Comparison of ENCODE assay signal across 8 cellular contexts in the genomic region with DNA sequence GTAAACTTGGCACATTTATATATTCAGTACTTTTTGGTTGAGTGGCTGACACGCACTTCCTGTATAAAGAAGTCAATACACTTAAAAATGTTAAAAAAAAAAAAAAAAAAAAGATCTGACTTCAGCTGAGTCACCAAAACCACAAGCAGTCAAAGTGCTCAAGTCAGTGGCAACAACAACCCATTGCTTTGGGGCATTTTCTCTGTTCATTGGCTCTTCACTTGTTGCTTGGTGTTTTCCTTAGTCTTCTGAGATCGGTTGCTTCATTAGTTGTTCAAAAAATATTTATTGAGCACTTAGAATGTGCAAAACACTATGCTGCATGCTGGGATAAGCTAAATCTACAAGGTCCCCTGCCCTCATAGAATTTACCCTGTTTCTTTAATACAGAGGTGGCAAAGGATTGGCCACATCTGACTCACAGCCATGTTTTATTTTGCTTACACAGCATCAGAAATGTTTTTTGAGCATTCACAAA.
DNase-seq lines count a peak whose midpoint lies in the region; ATAC-seq, FAIRE-seq and TF ChIP-seq lines count a peak whose summit lies in the region.

No MANE protein-coding gene starts in this region.

- H2BK12ac ChIP-seq in neuronal stem cell (ENCODE audit: low read length), result no peak overlapping the region

- CTCF ChIA-PET in CD8-positive, alpha-beta T cell (lab: Charles Lee), result interaction anchor here (0.6 to 7.3 kb wide), 6 partner anchors 12 to 286 kb away, joined by 3 to 75 read pairs (median 4); no protein-coding TSS in a partner anchor
- CTCF ChIA-PET in naive thymus-derived CD4-positive, alpha-beta T cell (lab: Charles Lee), result interaction anchor here (0.6 to 8.1 kb wide), 6 partner anchors 13 to 130 kb away, joined by 3 to 58 read pairs (median 3); partner anchors contain the start of genes NOD1 and ZNRF2

- ATAC-seq in CD8-positive, alpha-beta T cell, result peak; percentile 89
- ATAC-seq in GM19438 (IDR thresholded peaks at IDR 0.05; ENCODE audit: low read depth, unreplicated experiment), result peak; percentile 83
- ATAC-seq in HG03460 (IDR thresholded peaks at IDR 0.05; ENCODE audit: unreplicated experiment), result peak; percentile 80
- peak; percentile 92 for ATAC-seq in naive thymus-derived CD4-positive, alpha-beta T cell

- peaks cover 59% of the 10 kb centered on the region for H3K4me1 Mint-ChIP-seq in CD8-positive, alpha-beta T cell (ENCODE audit: low read depth)
- H3K4me1 Mint-ChIP-seq in naive thymus-derived CD4-positive, alpha-beta T cell, result peaks cover 32 to 69% (median 46%) of the 10 kb centered on the region in 7 donors

- no peaks in the 10 kb centered on the region for H3K36me3 ChIP-seq in CD8-positive, alpha-beta T cell (ENCODE audit: insufficient read depth, low read length)
- no peaks in the 10 kb centered on the region for H3K36me3 ChIP-seq in bronchial epithelial cell (ENCODE audit: control insufficient read depth, insufficient read depth, low read length)
- no peaks in the 10 kb centered on the region for H3K36me3 ChIP-seq in naive thymus-derived CD4-positive, alpha-beta T cell (ENCODE audit: control insufficient read depth in 2 of 3, insufficient read depth in 3 of 3, low read length in 3 of 3)
- H3K36me3 ChIP-seq in neuronal stem cell (replicated peaks in 1 of 2; ENCODE audit: control insufficient read depth in 2 of 2, insufficient read depth in 2 of 2, low read length in 2 of 2), result no peaks in the 10 kb centered on the region

- H3K4me1 ChIP-seq in CD8-positive, alpha-beta T cell (ENCODE audit: insufficient read depth, low read length), result peaks cover 21% of the 10 kb centered on the region
- H3K4me1 ChIP-seq in naive thymus-derived CD4-positive, alpha-beta T cell (ENCODE audit: control insufficient read depth in 2 of 2, insufficient read depth in 2 of 2, low read length in 2 of 2), result peaks cover 18 to 25% of the 10 kb centered on the region in 2 donors
- H3K4me1 ChIP-seq in neuronal stem cell (ENCODE audit: control insufficient read depth in 2 of 2, insufficient read depth in 1 of 2, low read depth in 1 of 2, low read length in 2 of 2), result no peaks in the 10 kb centered on the region

- H2BK15ac ChIP-seq in neuronal stem cell (ENCODE audit: low read length), result no peak overlapping the region

- WGBS in neuronal stem cell (ENCODE audit: extremely low coverage in 2 of 2, insufficient read length in 2 of 2, insufficient replicate concordance in 1 of 2), 2 donors, result no CpG with 5 or more reads among the region's 2 CpGs

- H3K9me3 Mint-ChIP-seq in CD8-positive, alpha-beta T cell, result no peaks in the 10 kb centered on the region
- H3K9me3 Mint-ChIP-seq in naive thymus-derived CD4-positive, alpha-beta T cell, result no peaks in the 10 kb centered on the region

- H3K79me1 ChIP-seq in neuronal stem cell (ENCODE audit: low read depth, low read length), result no peaks in the 10 kb centered on the region

- H4K91ac ChIP-seq in neuronal stem cell (ENCODE audit: low read depth, low read length, poor library complexity), result no peak overlapping the region

- H3K27me3 Mint-ChIP-seq in CD8-positive, alpha-beta T cell (ENCODE audit: low read depth), result no peaks in the 10 kb centered on the region
- H3K27me3 Mint-ChIP-seq in naive thymus-derived CD4-positive, alpha-beta T cell, result no peaks in the 10 kb centered on the region

- no peak overlapping the region for H2AFZ ChIP-seq in neuronal stem cell (ENCODE audit: low read length)

- no peaks in the 10 kb centered on the region for H3K36me3 Mint-ChIP-seq in CD8-positive, alpha-beta T cell
- H3K36me3 Mint-ChIP-seq in naive thymus-derived CD4-positive, alpha-beta T cell, result peaks cover 0 to 4% (median 0%) of the 10 kb centered on the region in 5 donors

- FAIRE-seq in bronchial epithelial cell (lab: Jason Lieb, UNC), result no peak

- POLR2A ChIA-PET in CD8-positive, alpha-beta T cell (lab: Charles Lee), result interaction anchor here (0.6 to 2.2 kb wide), 9 partner anchors 13 to 465 kb away, joined by 3 to 14 read pairs (median 4); no protein-coding TSS in a partner anchor
- POLR2A ChIA-PET in naive thymus-derived CD4-positive, alpha-beta T cell (lab: Charles Lee), result interaction anchor here (0.7 to 6.8 kb wide), 8 partner anchors 25 to 213 kb away, joined by 3 to 50 read pairs (median 6); partner anchors contain the start of genes MTURN, NOD1 and ZNRF2

- H3K4me3 Mint-ChIP-seq in CD8-positive, alpha-beta T cell, result peak overlapping the region; percentile 36
- H3K4me3 Mint-ChIP-seq in naive thymus-derived CD4-positive, alpha-beta T cell, result peak overlapping the region; percentile 19 to 92 (median 58)

- H3K27ac ChIP-seq in CD8-positive, alpha-beta T cell (ENCODE audit: low read depth, low read length), result peak overlapping the region; percentile 39
- no peak overlapping the region for H3K27ac ChIP-seq in naive thymus-derived CD4-positive, alpha-beta T cell (ENCODE audit: low read depth, low read length)
- H3K27ac ChIP-seq in neuronal stem cell (replicated peaks; ENCODE audit: low read length), result no peak overlapping the region

- no peak overlapping the region for H2BK5ac ChIP-seq in neuronal stem cell (ENCODE audit: low read length)

- no peak overlapping the region for H3K4ac ChIP-seq in neuronal stem cell (ENCODE audit: low read length)

- peak overlapping the region; percentile 85 for H3K27ac Mint-ChIP-seq in CD8-positive, alpha-beta T cell
- H3K27ac Mint-ChIP-seq in naive thymus-derived CD4-positive, alpha-beta T cell, result peak overlapping the region; percentile 81 to 98 (median 90)

- DNase-seq in CD8-positive, alpha-beta T cell, result peak in 6 of 7 experiments; percentile 23 to 69 (median 51)
- peak; percentile 70 to 91 for DNase-seq in SW 1271 (lab: John Stamatoyannopoulos, UW)
- peak; percentile 93 for DNase-seq in bronchial epithelial cell (ENCODE audit: low read depth)
- DNase-seq in naive thymus-derived CD4-positive, alpha-beta T cell, result peak in 8 of 9 donors; percentile 42 to 81 (median 72)
- no peak for DNase-seq in NCI-H526 (lab: John Stamatoyannopoulos, UW)
- no peak for DNase-seq in neuronal stem cell (ENCODE audit: low spot score)

- H2AK5ac ChIP-seq in neuronal stem cell (ENCODE audit: low read depth, low read length), result no peak overlapping the region

- no peak overlapping the region for H3K23ac ChIP-seq in neuronal stem cell (ENCODE audit: low read depth, low read length, poor library complexity)

- no peak for TF ChIP-seq CTCF in CD8-positive, alpha-beta T cell (IDR thresholded peaks at IDR 0.05)
- no peak for TF ChIP-seq CTCF in bronchial epithelial cell (IDR thresholded peaks at IDR 0.05; ENCODE audit: insufficient read depth, low read length, severe bottlenecking)

- H3K4me2 ChIP-seq in neuronal stem cell (ENCODE audit: insufficient read depth, low read length, poor library complexity, severe bottlenecking), result no peak overlapping the region

- H3K4me3 ChIP-seq in CD8-positive, alpha-beta T cell (ENCODE audit: low read depth, low read length), result no peak overlapping the region
- H3K4me3 ChIP-seq in bronchial epithelial cell (ENCODE audit: low read depth, low read length), result no peak overlapping the region
- H3K4me3 ChIP-seq in naive thymus-derived CD4-positive, alpha-beta T cell (ENCODE audit: low read length), result no peak overlapping the region
- no peak overlapping the region for H3K4me3 ChIP-seq in neuronal stem cell (ENCODE audit: low read length in 2 of 2)

- H4K8ac ChIP-seq in neuronal stem cell (ENCODE audit: low read depth, low read length), result no peak overlapping the region

- no peak overlapping the region for H2BK120ac ChIP-seq in neuronal stem cell (ENCODE audit: low read depth, low read length)

- no peaks in the 10 kb centered on the region for H3K27me3 ChIP-seq in CD8-positive, alpha-beta T cell (ENCODE audit: insufficient read depth, low read length)
- no peaks in the 10 kb centered on the region for H3K27me3 ChIP-seq in bronchial epithelial cell (ENCODE audit: control insufficient read depth, insufficient read depth, low read length)
- H3K27me3 ChIP-seq in naive thymus-derived CD4-positive, alpha-beta T cell (ENCODE audit: control insufficient read depth in 2 of 2, insufficient read depth in 2 of 2, low read length in 2 of 2), result no peaks in the 10 kb centered on the region
- no peaks in the 10 kb centered on the region for H3K27me3 ChIP-seq in neuronal stem cell (ENCODE audit: control insufficient read depth in 3 of 3, insufficient read depth in 3 of 3, low read depth in 1 of 3, low read length in 3 of 3)

- H3K18ac ChIP-seq in neuronal stem cell (ENCODE audit: low read length), result no peak overlapping the region

- intact Hi-C loops in CD8-positive, alpha-beta T cell (cut with DNase I, micrococcal nuclease), result loop anchor here (1.0 to 10.0 kb wide), 9 partner anchors 8 to 321 kb away; partner anchors contain the start of genes ZNRF2 (in 2 of the 2), FKBP14 (in 1 of the 2), GARS1 (in 1 of the 2) and GGCT (in 1 of the 2)
- intact Hi-C loops in naive thymus-derived CD4-positive, alpha-beta T cell (cut with micrococcal nuclease), result loop anchor here (1.0 to 10.0 kb wide), 8 partner anchors 26 to 321 kb away; partner anchors contain the start of genes MTURN (in 2 of the 2), ZNRF2 (in 2 of the 2), FKBP14 (in 1 of the 2) and GGCT (in 1 of the 2)

- H3K9me3 ChIP-seq in CD8-positive, alpha-beta T cell (ENCODE audit: low read length), result no peaks in the 10 kb centered on the region
- no peaks in the 10 kb centered on the region for H3K9me3 ChIP-seq in naive thymus-derived CD4-positive, alpha-beta T cell (ENCODE audit: control insufficient read depth in 2 of 3, low read length in 3 of 3)
- H3K9me3 ChIP-seq in neuronal stem cell (replicated peaks in 1 of 2; ENCODE audit: control insufficient read depth in 2 of 2, insufficient read depth in 1 of 2, low read depth in 1 of 2, low read length in 2 of 2), result no peaks in the 10 kb centered on the region

- H3K9ac ChIP-seq in neuronal stem cell (ENCODE audit: low read depth, low read length, poor library complexity), result no peak overlapping the region

- no peak overlapping the region for H3K14ac ChIP-seq in neuronal stem cell (ENCODE audit: low read length)

Comparison
In these comparisons a context has a peak if more than half of its experiments do, and no peak if none do; other contexts are left out.
1. DNase-seq: peak in CD8-positive, alpha-beta T cell (6 of 7), SW 1271 (2 of 2), bronchial epithelial cell (single experiment) and naive thymus-derived CD4-positive, alpha-beta T cell (8 of 9); none in NCI-H526 (0 of 2) and neuronal stem cell (single experiment).
2. Peak in every context shown above with its lines, with median percentiles within 50 percentile points of each other: ATAC-seq.